In genomic region chr18:35577045-35577848, GRCh38 we compare ENCODE assay signal across 9 cellular contexts. TPM values are rescaled to one million over a fixed set of nuclear protein-coding genes. Genes with fewer than 3 reads are reported as not detected.
DNase-seq lines count a peak whose midpoint lies in the region; ATAC-seq and TF ChIP-seq lines count a peak whose summit lies in the region.
"Had no signal": no experiment of that assay in that cellular context is flagged by ENCODE, and none has a peak within 500 bp of the region (broad histone marks: within the 10 kb centered on the region; RNA-seq: fewer than 3 reads in every experiment).

No MANE protein-coding gene starts in this region.

- H3K9ac ChIP-seq in OCI-LY3 (ENCODE audit: low read length) (no peak overlapping the region), PC-3 (ENCODE audit: low read length) (no peak overlapping the region)

- peak; percentile 24 for DNase-seq in activated T-cell treated with anti-CD3 and anti-CD28 coated beads for 48 hours (ENCODE audit: low read depth)
- no peak for DNase-seq in activated T-cell treated with anti-CD3 and anti-CD28 coated beads, Interleukin-2, amount 50 U/mL, for 1 hour
- DNase-seq in stimulated activated effector memory CD8-positive, alpha-beta T cell treated with anti-CD3 and anti-CD28 coated beads, Interleukin-12 subunit alpha, Interleukin-12 subunit beta, amount 100 ng/mL, for 72 hours (ENCODE audit: low spot score in 2 of 2): peak in 1 of 2 donors; percentile 73
- no peak for DNase-seq in PC-3
- no peak for DNase-seq in cerebellar cortex (ENCODE audit: low spot score)
- no peak for DNase-seq in NCI-H187 (lab: John Stamatoyannopoulos, UW)
- DNase-seq: NCI-H1694 had no signal

- H4K20me1 ChIP-seq in OCI-LY3 (ENCODE audit: insufficient read depth, low read length): no peaks in the 10 kb centered on the region
- no peaks in the 10 kb centered on the region for H4K20me1 ChIP-seq in PC-3 (ENCODE audit: low read length)

- H2AFZ ChIP-seq in OCI-LY3 (ENCODE audit: low read depth, low read length): no peak overlapping the region
- no peak overlapping the region for H2AFZ ChIP-seq in PC-3 (ENCODE audit: low read length)

- no peaks in the 10 kb centered on the region for H3K9me3 Mint-ChIP-seq in stimulated activated effector memory CD8-positive, alpha-beta T cell treated with anti-CD3 and anti-CD28 coated beads, Interleukin-12 subunit alpha, Interleukin-12 subunit beta, amount 100 ng/mL, for 72 hours

- H3K4me1 ChIP-seq in OCI-LY3 (ENCODE audit: low read length) (peaks cover 22% of the 10 kb centered on the region), PC-3 (ENCODE audit: insufficient read depth, low read length) (no peaks in the 10 kb centered on the region)

- ATAC-seq in HG02798 (IDR thresholded peaks at IDR 0.05; ENCODE audit: poor library complexity, unreplicated experiment): peak; percentile 57
- ATAC-seq in stimulated activated effector memory CD8-positive, alpha-beta T cell treated with anti-CD3 and anti-CD28 coated beads, Interleukin-12 subunit alpha, Interleukin-12 subunit beta, amount 100 ng/mL, for 72 hours: peak; percentile 85
- no peak for ATAC-seq in PC-3

- H3K36me3 Mint-ChIP-seq in stimulated activated effector memory CD8-positive, alpha-beta T cell treated with anti-CD3 and anti-CD28 coated beads, Interleukin-12 subunit alpha, Interleukin-12 subunit beta, amount 100 ng/mL, for 72 hours: no peaks in the 10 kb centered on the region

- H3K36me3 ChIP-seq in OCI-LY3 (replicated peaks; ENCODE audit: low read depth, low read length): peaks cover 8% of the 10 kb centered on the region
- no peaks in the 10 kb centered on the region for H3K36me3 ChIP-seq in PC-3 (ENCODE audit: low read depth, low read length)

- H3K4me2 ChIP-seq in OCI-LY3 (ENCODE audit: low read length): peak overlapping the region; percentile 53
- no peak overlapping the region for H3K4me2 ChIP-seq in PC-3 (ENCODE audit: low read length)

- no peaks in the 10 kb centered on the region for H3F3A ChIP-seq in PC-3 (ENCODE audit: low read length, unreplicated experiment)

- H3K79me2 ChIP-seq in OCI-LY3 (ENCODE audit: low read length) (peaks cover 5% of the 10 kb centered on the region), PC-3 (ENCODE audit: low read length) (peaks cover 4% of the 10 kb centered on the region)

- CTCF ChIA-PET in PC-3 (lab: Charles Lee): no interaction called here

- H3K9me3 ChIP-seq in OCI-LY3 (ENCODE audit: insufficient read depth, low read length): peaks cover 11% of the 10 kb centered on the region; the same call in 1 of the 2 replicates
- H3K9me3 ChIP-seq in PC-3 (ENCODE audit: low read length): no peaks in the 10 kb centered on the region

- peaks cover 21% of the 10 kb centered on the region for H3K27me3 ChIP-seq in OCI-LY3 (ENCODE audit: low read depth, low read length)
- H3K27me3 ChIP-seq in PC-3 (ENCODE audit: low read length): no peaks in the 10 kb centered on the region

- no peak overlapping the region for H3K4me3 Mint-ChIP-seq in stimulated activated effector memory CD8-positive, alpha-beta T cell treated with anti-CD3 and anti-CD28 coated beads, Interleukin-12 subunit alpha, Interleukin-12 subunit beta, amount 100 ng/mL, for 72 hours

- peaks cover 45% of the 10 kb centered on the region for H3K4me1 Mint-ChIP-seq in stimulated activated effector memory CD8-positive, alpha-beta T cell treated with anti-CD3 and anti-CD28 coated beads, Interleukin-12 subunit alpha, Interleukin-12 subunit beta, amount 100 ng/mL, for 72 hours

- H3K27ac ChIP-seq in OCI-LY3 (ENCODE audit: low read length) (peak overlapping the region; percentile 9; the same call in 1 of the 2 replicates), PC-3 (ENCODE audit: low read length) (no peak overlapping the region)

- TF ChIP-seq CTCF in OCI-LY3 (IDR thresholded peaks at IDR 0.05; ENCODE audit: low read depth, low read length) (no peak), PC-3 (conservative IDR thresholded peaks at IDR 0.05; ENCODE audit: low read depth, low read length) (no peak)

- intact Hi-C loops in PC-3 (cut with micrococcal nuclease): loop anchor here (10.0 kb wide), 1 partner anchor 62 kb away; no protein-coding TSS in a partner anchor

- POLR2A ChIA-PET in PC-3 (lab: Charles Lee; ENCODE audit: unreplicated experiment): no interaction called here

- no TSS peak for BruUV-seq in PC-3 (replicated peaks; lab: Mats Ljungman, UMichigan)

- no peaks in the 10 kb centered on the region for H3K9me2 ChIP-seq in PC-3 (replicated peaks; ENCODE audit: low read length)

- H3K27ac Mint-ChIP-seq in stimulated activated effector memory CD8-positive, alpha-beta T cell treated with anti-CD3 and anti-CD28 coated beads, Interleukin-12 subunit alpha, Interleukin-12 subunit beta, amount 100 ng/mL, for 72 hours: peak overlapping the region; percentile 52

- H3K4me3 ChIP-seq in OCI-LY3 (ENCODE audit: low read length) (peak overlapping the region; percentile 25), PC-3 (ENCODE audit: low read length) (no peak overlapping the region)

RNA-seq across cellular contexts. Expression of gene GALNT1, which starts 4.3 kb away (rescaled TPM):
- total RNA-seq in PC-3 (2014; rRNA removed): 17.9 and 25.0 TPM in 2 replicates
